Comparison of ENCODE assay signal across 8 cellular contexts in genomic region chr12:68809190-68810026, GRCh38. TPM values are rescaled to one million over a fixed set of nuclear protein-coding genes. Genes with fewer than 3 reads are reported as not detected.
DNase-seq lines count a peak whose midpoint lies in the region; ATAC-seq and TF ChIP-seq lines count a peak whose summit lies in the region.

No MANE protein-coding gene starts in this region.

- no peak for ATAC-seq in activated T-cell treated with anti-CD3 and anti-CD28 coated beads, Interleukin-2, amount 50 U/mL, for 72 hours (replicated peaks in 1 of 2)
- ATAC-seq in right lobe of liver: no peak

- no peak for TF ChIP-seq CTCF in ascending aorta (IDR thresholded peaks at IDR 0.05)
- TF ChIP-seq CTCF in right lobe of liver (IDR thresholded peaks at IDR 0.05): no peak
- TF ChIP-seq CTCF in tibial nerve (IDR thresholded peaks at IDR 0.05): no peak
- no peak for TF ChIP-seq CTCF in GM13976 (IDR thresholded peaks at IDR 0.05; ENCODE audit: borderline replicate concordance, control extremely low read depth, extremely low read depth, insufficient read depth, missing control alignments)

- no peak for DNase-seq in activated T-cell treated with anti-CD3 and anti-CD28 coated beads, Interleukin-2, amount 50 U/mL, for 72 hours
- no peak for DNase-seq in activated T-cell treated with anti-CD3 and anti-CD28 coated beads, Interleukin-2, amount 50 U/mL, for 1 hour
- DNase-seq in ascending aorta (ENCODE audit: low spot score in 2 of 2) (no peak), right lobe of liver (no peak), tibial nerve (ENCODE audit: low spot score in 2 of 2) (no peak), GM13976 (ENCODE audit: low spot score) (no peak), AML-193 (lab: John Stamatoyannopoulos, UW) (no peak)
- DNase-seq in central memory CD4-positive, alpha-beta T cell: no peak

- no peaks in the 10 kb centered on the region for H3K9me3 Mint-ChIP-seq in activated T-cell treated with anti-CD3 and anti-CD28 coated beads, Interleukin-2, amount 50 U/mL, for 72 hours

- H3K27me3 ChIP-seq in ascending aorta (no peaks in the 10 kb centered on the region), right lobe of liver (no peaks in the 10 kb centered on the region), tibial nerve (no peaks in the 10 kb centered on the region)

- peaks cover 45% of the 10 kb centered on the region for H3K4me1 Mint-ChIP-seq in activated T-cell treated with anti-CD3 and anti-CD28 coated beads, Interleukin-2, amount 50 U/mL, for 72 hours (ENCODE audit: low read depth)

- peak overlapping the region; percentile 93 to 96 for H3K4me3 Mint-ChIP-seq in activated T-cell treated with anti-CD3 and anti-CD28 coated beads, Interleukin-2, amount 50 U/mL, for 72 hours

- H3K36me3 ChIP-seq in ascending aorta (peaks cover 13 to 41% of the 10 kb centered on the region in 2 donors), right lobe of liver (peaks cover 4 to 20% (median 11%) of the 10 kb centered on the region in 4 donors), tibial nerve (peaks cover 0 to 42% (median 0%) of the 10 kb centered on the region in 3 donors)

- intact Hi-C loops in ascending aorta (cut with DNase I): loop anchor here (5.0 to 10.0 kb wide), 2 partner anchors 122 to 1545 kb away; partner anchors contain the start of genes CAND1 and NUP107
- intact Hi-C loops in right lobe of liver (cut with DNase I): no loop called here

- H3K4me1 ChIP-seq in ascending aorta (peaks cover 2 to 19% of the 10 kb centered on the region in 2 donors), right lobe of liver (peaks cover 0 to 29% (median 5%) of the 10 kb centered on the region in 4 donors), tibial nerve (peaks cover 0 to 50% (median 13%) of the 10 kb centered on the region in 4 donors)

- H3K9me3 ChIP-seq in ascending aorta: no peaks in the 10 kb centered on the region
- no peaks in the 10 kb centered on the region for H3K9me3 ChIP-seq in right lobe of liver
- no peaks in the 10 kb centered on the region for H3K9me3 ChIP-seq in tibial nerve

- no peaks in the 10 kb centered on the region for H3K27me3 Mint-ChIP-seq in activated T-cell treated with anti-CD3 and anti-CD28 coated beads, Interleukin-2, amount 50 U/mL, for 72 hours (ENCODE audit: low read depth)

- peak overlapping the region; percentile 98 for H3K27ac Mint-ChIP-seq in activated T-cell treated with anti-CD3 and anti-CD28 coated beads, Interleukin-2, amount 50 U/mL, for 72 hours

- TF ChIP-seq EP300 in tibial nerve (IDR thresholded peaks at IDR 0.05): no peak

- in situ Hi-C loops in GM13976 (cut with MboI; ENCODE audit: low sequenced_read_pairs, unreplicated experiment): no loop called here

- WGBS in right lobe of liver (ENCODE audit: insufficient coverage, low coverage, low lambda C conversion rate, missing lambda C conversion rate): 52% methylated on average over 12 of the region's 12 CpGs
- 77% methylated on average over 12 of the region's 12 CpGs for WGBS in tibial nerve, 2 donors

- H3K4me3 ChIP-seq in ascending aorta: peak overlapping the region; percentile 81 to 93
- peak overlapping the region; percentile 70 to 89 (median 79) for H3K4me3 ChIP-seq in right lobe of liver
- peak overlapping the region; percentile 86 to 99 (median 90) for H3K4me3 ChIP-seq in tibial nerve

- H3K36me3 Mint-ChIP-seq in activated T-cell treated with anti-CD3 and anti-CD28 coated beads, Interleukin-2, amount 50 U/mL, for 72 hours (ENCODE audit: insufficient read depth in 2 of 2): peaks cover 11 to 44% of the 10 kb centered on the region in 2 donors

- peak overlapping the region; percentile 98 to 99 for H3K27ac ChIP-seq in ascending aorta
- peak overlapping the region; percentile 99 to 100 (median 99) for H3K27ac ChIP-seq in right lobe of liver
- peak overlapping the region; percentile 96 to 99 (median 98) for H3K27ac ChIP-seq in tibial nerve

- TF ChIP-seq POLR2A in right lobe of liver (IDR thresholded peaks at IDR 0.05): no peak
- TF ChIP-seq POLR2A in tibial nerve (IDR thresholded peaks at IDR 0.05): no peak

RNA-seq across cellular contexts. Expression of gene MDM2, which starts 1.4 kb away (rescaled TPM):
- 100 to 1,000 TPM; 191 to 225 TPM for total RNA-seq in activated T-cell treated with anti-CD3 and anti-CD28 coated beads, Interleukin-2, amount 50 U/mL, for 72 hours
- total RNA-seq in ascending aorta: 24.2 TPM
- 10 to 100 TPM; 56.9 to 74.3 (median 64.0) TPM for total RNA-seq in right lobe of liver
- 10 to 100 TPM; 75.9 to 99.6 (median 85.8) TPM for total RNA-seq in tibial nerve
